27 cellular contexts compared by ENCODE assay signal in genomic region chr22:41987276-41987675, GRCh38. TPM values are rescaled to one million over a fixed set of nuclear protein-coding genes. Genes with fewer than 3 reads are reported as not detected.
"Had no signal": no experiment of that assay in that cellular context is flagged by ENCODE, and none has a peak within 500 bp of the region (broad histone marks: within the 10 kb centered on the region; RNA-seq: fewer than 3 reads in every experiment).

No MANE protein-coding gene starts in this region.

- H3K27me3 ChIP-seq: body of pancreas, colonic mucosa had no signal

- H3K27me3 Mint-ChIP-seq: activated naive CD8-positive, alpha-beta T cell had no signal

- H3K36me3 ChIP-seq: colonic mucosa had no signal

- DNase-seq: activated B cell treated with CpG ODN at 0.5 μM for 24 hours; activated CD4-positive, alpha-beta T cell treated with anti-CD3 and anti-CD28 coated beads for 48 hours; activated CD4-positive, alpha-beta T cell treated with anti-CD3 and anti-CD28 coated beads, Interleukin-2, amount 50 U/mL, for 1 hour; activated CD4-positive, alpha-beta T cell treated with anti-CD3 and anti-CD28 coated beads, Interleukin-2, amount 50 U/mL, for 48 hours; activated CD8-positive, alpha-beta memory T cell treated with anti-CD3 and anti-CD28 coated beads for 24 hours; activated CD8-positive, alpha-beta T cell treated with anti-CD3 and anti-CD28 coated beads for 36 hours; activated gamma-delta T cell treated with Interleukin-2 at 50 U/mL for 16 hours; activated naive CD4-positive, alpha-beta T cell treated with anti-CD3 and anti-CD28 coated beads, Interleukin-2, amount 50 U/mL, for 16 hours; activated naive CD4-positive, alpha-beta T cell treated with Interleukin-2 at 50 U/mL for 16 hours; activated T-cell treated with anti-CD3 and anti-CD28 coated beads, Interleukin-2, amount 50 U/mL, for 48 hours; amniotic stem cell; anterior cingulate cortex; body of pancreas; caudate nucleus; colonic mucosa; effector CD8-positive, alpha-beta T cell; T-helper 1 cell; T-helper 17 cell; T1000; WERI-Rb-1 had no signal

- H3K4me3 ChIP-seq: body of pancreas, colonic mucosa had no signal

- H3K9me3 Mint-ChIP-seq: activated B cell treated with CpG ODN at 0.5 μM for 24 hours; activated CD8-positive, alpha-beta T cell treated with anti-CD3 and anti-CD28 coated beads for 36 hours; activated T-helper 1 cell treated with anti-CD3 and anti-CD28 coated beads, Interleukin-12 subunit alpha, Interleukin-12 subunit beta, Interleukin-2, Interleukin-4 antibody, amounts not matched to agents 30 ng/mL and 10 ng/mL and 1 ng/mL, durations not matched to agents 14 hours and 24 hours and 36 hours; activated T-helper 2 cell treated with anti-CD3 and anti-CD28 coated beads, Interferon-gamma antibody, Interleukin-2, Interleukin-4, amounts not matched to agents 10 μg/mL and 5 μg/mL and 100 μg/mL, durations not matched to agents 14 hours and 24 hours and 36 hours; T-helper 2 cell treated with Interferon-gamma antibody and Interleukin-4, amounts not matched to agents 5 μg/mL and 100 μg/mL, for 36 hours had no signal

- H3K27ac ChIP-seq: body of pancreas, colonic mucosa, WERI-Rb-1 had no signal

- ATAC-seq: activated CD4-positive, CD25-positive, alpha-beta regulatory T cell treated with anti-CD3 and anti-CD28 coated beads, Interleukin-2, amount 50 U/mL, for 24 hours; activated CD8-positive, alpha-beta T cell treated with anti-CD3 and anti-CD28 coated beads for 36 hours; body of pancreas; esophagus mucosa; T-helper 17 cell had no signal

- H3K27ac Mint-ChIP-seq: activated B cell treated with CpG ODN at 0.5 μM for 24 hours; activated CD8-positive, alpha-beta T cell treated with anti-CD3 and anti-CD28 coated beads for 36 hours; activated naive CD8-positive, alpha-beta T cell; activated T-helper 1 cell treated with anti-CD3 and anti-CD28 coated beads, Interleukin-12 subunit alpha, Interleukin-12 subunit beta, Interleukin-2, Interleukin-4 antibody, amounts not matched to agents 30 ng/mL and 10 ng/mL and 1 ng/mL, durations not matched to agents 14 hours and 24 hours and 36 hours; activated T-helper 2 cell treated with anti-CD3 and anti-CD28 coated beads, Interferon-gamma antibody, Interleukin-2, Interleukin-4, amounts not matched to agents 10 μg/mL and 5 μg/mL and 100 μg/mL, durations not matched to agents 14 hours and 24 hours and 36 hours; T-helper 17 cell; T-helper 2 cell treated with Interferon-gamma antibody and Interleukin-4, amounts not matched to agents 5 μg/mL and 100 μg/mL, for 36 hours had no signal

- H3K4me1 ChIP-seq: body of pancreas, colonic mucosa had no signal

- H3K4me3 Mint-ChIP-seq: activated B cell treated with CpG ODN at 0.5 μM for 24 hours; activated CD8-positive, alpha-beta T cell treated with anti-CD3 and anti-CD28 coated beads for 36 hours; activated naive CD8-positive, alpha-beta T cell; activated T-helper 1 cell treated with anti-CD3 and anti-CD28 coated beads, Interleukin-12 subunit alpha, Interleukin-12 subunit beta, Interleukin-2, Interleukin-4 antibody, amounts not matched to agents 30 ng/mL and 10 ng/mL and 1 ng/mL, durations not matched to agents 14 hours and 24 hours and 36 hours; T-helper 17 cell; T-helper 2 cell treated with Interferon-gamma antibody and Interleukin-4, amounts not matched to agents 5 μg/mL and 100 μg/mL, for 36 hours had no signal

- H3K9me3 ChIP-seq: body of pancreas, colonic mucosa had no signal

- H3K4me1 Mint-ChIP-seq: activated B cell treated with CpG ODN at 0.5 μM for 24 hours had no signal

RNA-seq across cellular contexts. Expression of gene WBP2NL, which starts 11.3 kb away (rescaled TPM):
- total RNA-seq: dermis microvascular lymphatic vessel endothelial cell had no signal

RNA-seq across cellular contexts. Expression of gene CENPM, which starts 40.3 kb away (rescaled TPM):
- total RNA-seq: body of pancreas had no signal
